9 cellular contexts compared by ENCODE assay signal in genomic region chr12:52582971-52583456, GRCh38. TPM values are rescaled to one million over a fixed set of nuclear protein-coding genes. Genes with fewer than 3 reads are reported as not detected.
DNase-seq lines count a peak whose midpoint lies in the region; TF ChIP-seq lines count a peak whose summit lies in the region.
"Had no signal": no experiment of that assay in that cellular context is flagged by ENCODE, and none has a peak within 500 bp of the region (broad histone marks: within the 10 kb centered on the region; RNA-seq: fewer than 3 reads in every experiment).

No MANE protein-coding gene starts in this region.

- H3K79me2 ChIP-seq in DOHH2 (ENCODE audit: control insufficient read depth, low read length) (no peaks in the 10 kb centered on the region), Loucy (ENCODE audit: insufficient read depth, low read length) (no peaks in the 10 kb centered on the region)

- H3K27ac ChIP-seq in DOHH2 (ENCODE audit: low read depth, low read length) (no peak overlapping the region), SJCRH30 (no peak overlapping the region)

- no peak overlapping the region for H3K4me3 ChIP-seq in DOHH2 (ENCODE audit: low read length)
- H3K4me3 ChIP-seq in Loucy (ENCODE audit: low read length, poor library complexity, severe bottlenecking): no peak overlapping the region
- H3K4me3 ChIP-seq in SJCRH30: no peak overlapping the region

- no peak overlapping the region for H3K27ac Mint-ChIP-seq in glutamatergic neuron (ENCODE audit: unreplicated experiment)

- no peak overlapping the region for H3K4me2 ChIP-seq in DOHH2 (ENCODE audit: low read length)
- H3K4me2 ChIP-seq in Loucy (ENCODE audit: low read depth, low read length, poor library complexity, severe bottlenecking): no peak overlapping the region

- TF ChIP-seq CTCF in DOHH2 (IDR thresholded peaks at IDR 0.05; ENCODE audit: low read depth, low read length, poor library complexity, severe bottlenecking): peak; percentile 57
- TF ChIP-seq CTCF in Loucy (conservative IDR thresholded peaks at IDR 0.05; ENCODE audit: low read length): peak; percentile 85
- TF ChIP-seq CTCF in glutamatergic neuron (IDR thresholded peaks at IDR 0.05; ENCODE audit: partially characterized antibody, unreplicated experiment): peak; percentile 53

- H3K9me2 ChIP-seq in DOHH2 (replicated peaks; ENCODE audit: control insufficient read depth, low read length) (no peaks in the 10 kb centered on the region), Loucy (replicated peaks; ENCODE audit: low read depth, low read length) (no peaks in the 10 kb centered on the region)

- H3K36me3 ChIP-seq in DOHH2 (ENCODE audit: control insufficient read depth, low read length): no peaks in the 10 kb centered on the region
- H3K36me3 ChIP-seq in Loucy (ENCODE audit: insufficient read depth, low read length): no peaks in the 10 kb centered on the region
- H3K36me3 ChIP-seq in SJCRH30: no peaks in the 10 kb centered on the region

- no peak overlapping the region for H3K9ac ChIP-seq in Loucy (ENCODE audit: low read depth, low read length, poor library complexity, severe bottlenecking)

- H3F3A ChIP-seq in DOHH2 (ENCODE audit: control insufficient read depth, insufficient read depth): no peaks in the 10 kb centered on the region
- H3F3A ChIP-seq in Loucy (ENCODE audit: low read depth): no peaks in the 10 kb centered on the region

- no peaks in the 10 kb centered on the region for H4K20me1 ChIP-seq in DOHH2 (ENCODE audit: control insufficient read depth, insufficient read depth, low read depth, low read length)
- H4K20me1 ChIP-seq in Loucy (ENCODE audit: insufficient read depth, low read length, poor library complexity, severe bottlenecking): no peaks in the 10 kb centered on the region

- no peak overlapping the region for H3K4me3 Mint-ChIP-seq in glutamatergic neuron (ENCODE audit: unreplicated experiment)

- H3K27me3 Mint-ChIP-seq in glutamatergic neuron (ENCODE audit: unreplicated experiment): peaks cover 2% of the 10 kb centered on the region

- no peaks in the 10 kb centered on the region for H3K36me3 Mint-ChIP-seq in glutamatergic neuron (ENCODE audit: unreplicated experiment)

- peak; percentile 30 to 57 for DNase-seq in SJCRH30
- peak; percentile 67 for DNase-seq in activated naive CD4-positive, alpha-beta T cell treated with anti-CD3 and anti-CD28 coated beads, Interleukin-2, amount 50 U/mL, for 16 hours
- DNase-seq in glutamatergic neuron: peak; percentile 66
- peak; percentile 60 for DNase-seq in pons (ENCODE audit: low spot score)
- peak; percentile 79 for DNase-seq in ureter (ENCODE audit: low spot score)
- DNase-seq in occipital lobe (lab: John Stamatoyannopoulos, UW): no peak

- H2AFZ ChIP-seq in Loucy (ENCODE audit: low read length): 0 out of 2 replicates have a peak overlapping the region, but pooled peaks have one; percentile 9

- H3K9me3 ChIP-seq in DOHH2 (ENCODE audit: control insufficient read depth, insufficient read depth, low read length) (no peaks in the 10 kb centered on the region), Loucy (ENCODE audit: insufficient read depth, low read depth, low read length) (no peaks in the 10 kb centered on the region), SJCRH30 (replicated peaks) (no peaks in the 10 kb centered on the region)

- H3K4me1 ChIP-seq in DOHH2 (ENCODE audit: control insufficient read depth, low read length): no peaks in the 10 kb centered on the region
- peaks cover 34% of the 10 kb centered on the region for H3K4me1 ChIP-seq in Loucy (ENCODE audit: insufficient read depth, low read length, poor library complexity, severe bottlenecking)
- H3K4me1 ChIP-seq in SJCRH30: no peaks in the 10 kb centered on the region

- H3K27me3 ChIP-seq in DOHH2 (ENCODE audit: control insufficient read depth, low read length) (peaks cover 3% of the 10 kb centered on the region), Loucy (ENCODE audit: insufficient read depth, low read length, poor library complexity, severe bottlenecking) (no peaks in the 10 kb centered on the region), SJCRH30 (peaks cover 11% of the 10 kb centered on the region; the same call in 1 of the 2 replicates)

- no peaks in the 10 kb centered on the region for H3K4me1 Mint-ChIP-seq in glutamatergic neuron (ENCODE audit: low read depth, unreplicated experiment)

- no peaks in the 10 kb centered on the region for H3K9me3 Mint-ChIP-seq in glutamatergic neuron (ENCODE audit: unreplicated experiment)

RNA-seq across cellular contexts. Expression of gene KRT74, which starts 9.4 kb away (rescaled TPM):
- not detected in 2 replicates for total RNA-seq in SJCRH30 (2014; rRNA removed; shearing (Covaris generic))
- total RNA-seq in glutamatergic neuron (ENCODE audit: unreplicated experiment) (not detected), ureter (0.26 TPM), occipital lobe (not detected)
- total RNA-seq: activated CD8-positive, alpha-beta memory T cell treated with anti-CD3 and anti-CD28 coated beads for 36 hours had no signal

RNA-seq across cellular contexts. Expression of gene KRT72, which starts 18.2 kb away (rescaled TPM):
- not detected in 2 replicates for total RNA-seq in SJCRH30 (2014; rRNA removed; shearing (Covaris generic))
- total RNA-seq in glutamatergic neuron (ENCODE audit: unreplicated experiment) (not detected), ureter (not detected), occipital lobe (not detected)
- total RNA-seq: activated CD8-positive, alpha-beta memory T cell treated with anti-CD3 and anti-CD28 coated beads for 36 hours had no signal

RNA-seq across cellular contexts. Expression of gene KRT71, which starts 30.1 kb away (rescaled TPM):
- not detected in 2 replicates for total RNA-seq in SJCRH30 (2014; rRNA removed; shearing (Covaris generic))
- total RNA-seq in glutamatergic neuron (ENCODE audit: unreplicated experiment) (not detected), ureter (not detected), occipital lobe (not detected)
- total RNA-seq: activated CD8-positive, alpha-beta memory T cell treated with anti-CD3 and anti-CD28 coated beads for 36 hours had no signal

RNA-seq across cellular contexts. Expression of gene KRT73, which starts 35.3 kb away (rescaled TPM):
- not detected in 2 replicates for total RNA-seq in SJCRH30 (2014; rRNA removed; shearing (Covaris generic))
- not detected for total RNA-seq in glutamatergic neuron (ENCODE audit: unreplicated experiment)
- not detected for total RNA-seq in ureter
- not detected for total RNA-seq in occipital lobe
- total RNA-seq: activated CD8-positive, alpha-beta memory T cell treated with anti-CD3 and anti-CD28 coated beads for 36 hours had no signal
